ENCODE assay signal across 1 cellular context in the genomic region with DNA sequence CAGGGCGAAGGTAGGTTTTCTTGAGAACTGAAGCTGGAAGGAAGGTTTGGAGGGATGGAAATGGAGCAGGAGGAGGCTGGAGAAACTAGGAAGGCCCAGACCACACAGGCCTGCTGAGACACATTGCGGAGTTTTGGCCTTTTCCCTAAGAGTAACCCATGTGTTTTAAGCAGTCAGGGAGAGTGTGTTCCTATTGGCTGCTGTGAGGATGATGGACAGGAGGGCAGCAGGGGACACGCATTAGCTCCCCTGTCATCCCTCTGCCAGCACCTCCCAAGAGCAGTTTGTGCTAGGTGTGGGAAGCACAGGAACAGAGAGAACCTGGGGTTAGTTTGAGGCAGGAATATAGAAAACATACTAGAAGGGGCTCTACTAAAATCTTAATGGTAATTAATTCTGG.
TF ChIP-seq lines count a peak whose summit lies in the region.

No MANE protein-coding gene starts in this region.

TF ChIP-seq in WTC11, 78 proteins besides CTCF, POLR2A, EP300 and RAD21 (continued from another document):
- TF ChIP-seq, protein P1, sequence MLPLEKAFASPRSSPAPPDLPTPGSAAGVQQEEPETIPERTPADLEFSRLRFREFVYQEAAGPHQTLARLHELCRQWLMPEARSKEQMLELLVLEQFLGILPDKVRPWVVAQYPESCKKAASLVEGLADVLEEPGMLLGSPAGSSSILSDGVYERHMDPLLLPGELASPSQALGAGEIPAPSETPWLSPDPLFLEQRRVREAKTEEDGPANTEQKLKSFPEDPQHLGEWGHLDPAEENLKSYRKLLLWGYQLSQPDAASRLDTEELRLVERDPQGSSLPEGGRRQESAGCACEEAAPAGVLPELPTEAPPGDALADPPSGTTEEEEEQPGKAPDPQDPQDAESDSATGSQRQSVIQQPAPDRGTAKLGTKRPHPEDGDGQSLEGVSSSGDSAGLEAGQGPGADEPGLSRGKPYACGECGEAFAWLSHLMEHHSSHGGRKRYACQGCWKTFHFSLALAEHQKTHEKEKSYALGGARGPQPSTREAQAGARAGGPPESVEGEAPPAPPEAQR (CRISPR knock-in tag; IDR thresholded peaks at IDR 0.05), result no peak
- TF ChIP-seq, protein P2, sequence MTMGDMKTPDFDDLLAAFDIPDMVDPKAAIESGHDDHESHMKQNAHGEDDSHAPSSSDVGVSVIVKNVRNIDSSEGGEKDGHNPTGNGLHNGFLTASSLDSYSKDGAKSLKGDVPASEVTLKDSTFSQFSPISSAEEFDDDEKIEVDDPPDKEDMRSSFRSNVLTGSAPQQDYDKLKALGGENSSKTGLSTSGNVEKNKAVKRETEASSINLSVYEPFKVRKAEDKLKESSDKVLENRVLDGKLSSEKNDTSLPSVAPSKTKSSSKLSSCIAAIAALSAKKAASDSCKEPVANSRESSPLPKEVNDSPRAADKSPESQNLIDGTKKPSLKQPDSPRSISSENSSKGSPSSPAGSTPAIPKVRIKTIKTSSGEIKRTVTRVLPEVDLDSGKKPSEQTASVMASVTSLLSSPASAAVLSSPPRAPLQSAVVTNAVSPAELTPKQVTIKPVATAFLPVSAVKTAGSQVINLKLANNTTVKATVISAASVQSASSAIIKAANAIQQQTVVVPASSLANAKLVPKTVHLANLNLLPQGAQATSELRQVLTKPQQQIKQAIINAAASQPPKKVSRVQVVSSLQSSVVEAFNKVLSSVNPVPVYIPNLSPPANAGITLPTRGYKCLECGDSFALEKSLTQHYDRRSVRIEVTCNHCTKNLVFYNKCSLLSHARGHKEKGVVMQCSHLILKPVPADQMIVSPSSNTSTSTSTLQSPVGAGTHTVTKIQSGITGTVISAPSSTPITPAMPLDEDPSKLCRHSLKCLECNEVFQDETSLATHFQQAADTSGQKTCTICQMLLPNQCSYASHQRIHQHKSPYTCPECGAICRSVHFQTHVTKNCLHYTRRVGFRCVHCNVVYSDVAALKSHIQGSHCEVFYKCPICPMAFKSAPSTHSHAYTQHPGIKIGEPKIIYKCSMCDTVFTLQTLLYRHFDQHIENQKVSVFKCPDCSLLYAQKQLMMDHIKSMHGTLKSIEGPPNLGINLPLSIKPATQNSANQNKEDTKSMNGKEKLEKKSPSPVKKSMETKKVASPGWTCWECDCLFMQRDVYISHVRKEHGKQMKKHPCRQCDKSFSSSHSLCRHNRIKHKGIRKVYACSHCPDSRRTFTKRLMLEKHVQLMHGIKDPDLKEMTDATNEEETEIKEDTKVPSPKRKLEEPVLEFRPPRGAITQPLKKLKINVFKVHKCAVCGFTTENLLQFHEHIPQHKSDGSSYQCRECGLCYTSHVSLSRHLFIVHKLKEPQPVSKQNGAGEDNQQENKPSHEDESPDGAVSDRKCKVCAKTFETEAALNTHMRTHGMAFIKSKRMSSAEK (CRISPR knock-in tag; IDR thresholded peaks at IDR 0.05; ENCODE audit: borderline replicate concordance), result no peak
- TF ChIP-seq NFYB (CRISPR knock-in tag; conservative IDR thresholded peaks at IDR 0.05; ENCODE audit: low read depth), result no peak
- TF ChIP-seq RORB (CRISPR knock-in tag; IDR thresholded peaks at IDR 0.05), result no peak
